Comparison of ENCODE assay signal across 4 cellular contexts in the genomic region with DNA sequence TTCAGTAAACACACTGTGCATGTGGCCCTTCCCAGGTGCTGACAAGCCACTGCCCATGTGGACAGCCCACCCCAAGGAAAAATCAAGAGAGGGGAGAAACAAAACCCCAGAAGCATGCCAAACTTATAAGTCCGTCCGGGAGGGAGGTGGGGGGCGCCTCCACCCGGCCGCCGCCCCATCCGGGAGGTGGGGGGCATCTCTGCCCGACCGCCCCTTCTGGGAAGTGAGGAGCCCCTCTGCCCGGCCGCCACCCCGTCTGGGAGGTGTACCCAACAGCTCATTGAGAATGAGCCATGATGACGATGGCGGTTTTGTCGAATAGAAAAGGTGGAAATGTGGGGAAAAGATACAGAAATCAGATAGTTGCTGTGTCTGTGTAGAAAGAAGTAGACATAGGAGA. TPM values are rescaled to one million over a fixed set of nuclear protein-coding genes. Genes with fewer than 3 reads are reported as not detected.
"Had no signal": no experiment of that assay in that cellular context is flagged by ENCODE, and none has a peak within 500 bp of the region (broad histone marks: within the 10 kb centered on the region; RNA-seq: fewer than 3 reads in every experiment).

No MANE protein-coding gene starts in this region.

- DNase-seq: GDM1, GF-D8 had no signal

- ATAC-seq: GM12878 had no signal

- H3K4me3 ChIP-seq: GM12878 had no signal

RNA-seq across cellular contexts. Expression of gene C2CD4B, which starts 53.8 kb away (rescaled TPM):
- total RNA-seq: G401, GM12878 had no signal
